In the genomic region with DNA sequence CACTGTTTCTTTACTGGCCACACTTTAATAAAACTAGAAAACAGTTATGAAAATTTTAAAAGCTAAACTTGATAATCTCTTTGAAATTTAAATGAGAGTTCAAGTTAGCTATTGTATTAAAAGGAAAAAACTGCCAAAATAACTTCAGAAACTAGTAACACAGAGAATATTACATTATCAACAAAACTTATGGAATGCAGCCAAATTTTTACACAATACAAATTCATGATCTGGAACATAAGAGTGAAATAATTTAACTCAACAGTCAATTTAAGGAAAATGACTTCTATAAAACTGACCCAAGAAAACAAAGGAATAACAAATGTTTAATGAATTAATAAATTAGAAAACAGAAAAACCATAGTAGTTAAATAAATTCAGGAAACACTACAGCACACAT, we compare ENCODE assay signal across 28 cellular contexts.
"Had no signal": no experiment of that assay in that cellular context is flagged by ENCODE, and none has a peak within 500 bp of the region (broad histone marks: within the 10 kb centered on the region; RNA-seq: fewer than 3 reads in every experiment).

No MANE protein-coding gene starts in this region.

- H3K27me3 ChIP-seq: foreskin keratinocyte, ovary, suprapubic skin, tibial artery, upper lobe of right lung had no signal

- H3K36me3 ChIP-seq: ovary, prostate gland, suprapubic skin, tibial artery, upper lobe of right lung, WERI-Rb-1 had no signal

- ATAC-seq: activated CD8-positive, alpha-beta T cell treated with anti-CD3 and anti-CD28 coated beads for 36 hours; activated T-cell treated with anti-CD3 and anti-CD28 coated beads, Interleukin-2, amount 50 U/mL, for 4 hours; activated T-helper 17 cell treated with anti-CD3 and anti-CD28 coated beads, Interleukin-2, amount 50 U/mL, for 72 hours; foreskin keratinocyte; left ventricle myocardium superior; naive thymus-derived CD4-positive, alpha-beta T cell; sciatic nerve; stimulated activated naive B cell treated with anti-CD40 and anti-IgM and Interleukin-4, amounts not matched to agents 10 μg/mL and 1 μg/mL and 100 μg/mL, for 72 hours; T-helper 17 cell; upper lobe of right lung had no signal

- H3K27ac ChIP-seq: foreskin keratinocyte, ovary, prostate gland, suprapubic skin, tibial artery, upper lobe of right lung, WERI-Rb-1 had no signal

- DNase-seq: activated CD4-positive, alpha-beta T cell treated with anti-CD3 and anti-CD28 coated beads, Interleukin-2, amount 10 ng/mL, durations not matched to agents 24 days and 14 days; activated CD4-positive, CD25-positive, alpha-beta regulatory T cell treated with anti-CD3 and anti-CD28 coated beads, Interleukin-2, amount 50 U/mL, for 72 hours; activated CD8-positive, alpha-beta T cell treated with anti-CD3 and anti-CD28 coated beads for 36 hours; activated gamma-delta T cell treated with Interleukin-2 at 50 U/mL for 16 hours; activated naive CD4-positive, alpha-beta T cell treated with anti-CD3 and anti-CD28 coated beads, Interleukin-2, amount 50 U/mL, for 16 hours; activated T-cell treated with anti-CD3 and anti-CD28 coated beads, Interleukin-2, amount 50 U/mL, for 4 hours; amygdala; central memory CD4-positive, alpha-beta T cell; effector CD4-positive, alpha-beta T cell; foreskin keratinocyte; islet precursor cell; left ventricle myocardium superior; mammary epithelial cell; naive thymus-derived CD4-positive, alpha-beta T cell; ovary; retina; stimulated activated CD4-positive, alpha-beta T cell treated with anti-CD3 and anti-CD28 coated beads, Interleukin-15, amount 100 ng/mL, for 24 hours; stimulated activated CD4-positive, alpha-beta T cell treated with anti-CD3 and anti-CD28 coated beads, Interleukin-2, amount 100 ng/mL, for 24 hours; stimulated activated naive B cell treated with anti-CD40 and anti-IgM and Interleukin-4, amounts not matched to agents 10 μg/mL and 1 μg/mL and 100 μg/mL, for 72 hours; T-helper 17 cell; T1000; tibial artery; upper lobe of right lung; WERI-Rb-1 had no signal

- H3K4me1 ChIP-seq: foreskin keratinocyte, prostate gland, tibial artery had no signal

- H3K9me3 ChIP-seq: ovary, prostate gland, suprapubic skin, tibial artery, upper lobe of right lung had no signal

- H3K4me3 ChIP-seq: ovary, prostate gland, suprapubic skin, tibial artery, upper lobe of right lung had no signal
